In the genomic region with DNA sequence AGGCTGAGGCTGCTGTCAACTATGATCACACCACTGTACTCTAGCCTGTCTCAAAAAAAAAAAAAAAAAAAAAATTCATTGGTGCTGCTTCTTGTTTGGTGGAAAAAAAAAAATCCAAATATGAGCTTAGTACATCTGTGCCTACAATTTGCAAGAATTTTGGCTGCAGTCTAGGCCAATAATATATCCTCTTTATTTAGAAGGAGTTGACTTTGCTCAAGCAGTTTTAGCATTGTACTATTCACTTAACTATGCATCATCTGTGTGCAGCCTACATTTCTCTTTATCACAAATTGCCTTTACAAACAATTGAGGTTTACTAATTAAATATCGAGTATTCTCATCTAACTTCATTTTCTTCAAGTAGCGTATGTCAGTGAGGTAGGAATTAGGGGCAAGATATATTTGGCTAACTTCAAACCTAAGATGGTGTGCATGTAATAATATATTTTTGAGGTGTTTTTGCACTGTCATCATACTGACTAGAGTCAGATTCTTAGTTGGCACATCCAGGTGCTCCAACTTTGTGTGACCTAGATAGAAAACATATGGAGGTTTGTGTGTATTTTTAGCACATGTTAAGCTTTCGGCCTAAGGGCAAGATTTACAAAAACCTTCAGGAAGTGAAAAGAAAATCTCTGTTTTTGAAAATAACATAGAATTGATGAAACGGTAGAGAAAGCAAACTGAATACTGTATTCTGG, we compare ENCODE assay signal across 19 cellular contexts. TPM values are rescaled to one million over a fixed set of nuclear protein-coding genes. Genes with fewer than 3 reads are reported as not detected.
DNase-seq lines count a peak whose midpoint lies in the region; ATAC-seq and TF ChIP-seq lines count a peak whose summit lies in the region.
"Had no signal": no experiment of that assay in that cellular context is flagged by ENCODE, and none has a peak within 500 bp of the region (broad histone marks: within the 10 kb centered on the region; RNA-seq: fewer than 3 reads in every experiment).

No MANE protein-coding gene starts in this region.

- ATAC-seq in GM23338 (no peak), Right ventricle myocardium inferior (no peak), GM21619 (IDR thresholded peaks at IDR 0.05; ENCODE audit: unreplicated experiment) (no peak)
- ATAC-seq: left lobe of liver had no signal

- DNase-seq in GM23338 (ENCODE audit: low spot score) (no peak), NCI-H69 (lab: John Stamatoyannopoulos, UW) (peak; percentile 48), cerebellum (ENCODE audit: low spot score) (peak; percentile 60), osteocyte (ENCODE audit: extremely low spot score, unreplicated experiment) (no peak), putamen (ENCODE audit: low spot score) (no peak), iPS-NIHi7 (ENCODE audit: extremely low spot score) (no peak), Right ventricle myocardium inferior (ENCODE audit: missing footprints) (no peak)
- DNase-seq: activated CD4-positive, alpha-beta T cell treated with anti-CD3 and anti-CD28 coated beads, Interleukin-2, amount 50 U/mL, for 4 hours; activated T-cell treated with anti-CD3 and anti-CD28 coated beads, Interleukin-2, amount 50 U/mL, for 48 hours; cortex of kidney; hypothalamus; NCI-H187 treated with DMSO at 0.1 percent for 48 hours; NCI-H82; retina; stimulated activated CD4-positive, alpha-beta T cell treated with anti-CD3 and anti-CD28 coated beads, Interleukin-2, amount 100 ng/mL, for 24 hours; testis had no signal

- H4K20me1 ChIP-seq in GM23338 (replicated peaks; ENCODE audit: insufficient read depth): peaks cover 5% of the 10 kb centered on the region; the same call in 1 of the 2 replicates

- H3K27me3 Mint-ChIP-seq in GM23338 (ENCODE audit: insufficient read depth, low read depth, poor library complexity): peaks cover 5% of the 10 kb centered on the region
- H3K27me3 Mint-ChIP-seq in osteocyte (ENCODE audit: unreplicated experiment): no peaks in the 10 kb centered on the region

- H3K4me3 Mint-ChIP-seq in GM23338 (no peak overlapping the region), osteocyte (ENCODE audit: unreplicated experiment) (peak overlapping the region; percentile 17)

- H3K4me1 Mint-ChIP-seq in GM23338: peaks cover 3% of the 10 kb centered on the region; the same call in 2 of the 3 replicates
- peaks cover 33% of the 10 kb centered on the region for H3K4me1 Mint-ChIP-seq in osteocyte (ENCODE audit: unreplicated experiment)

- H2AFZ ChIP-seq in GM23338: no peak overlapping the region

- no peaks in the 10 kb centered on the region; the same call in 2 of the 3 replicates for H3K36me3 Mint-ChIP-seq in GM23338 (ENCODE audit: low read depth)
- H3K36me3 Mint-ChIP-seq in osteocyte (ENCODE audit: unreplicated experiment): peaks cover 2% of the 10 kb centered on the region

- H3K4me2 ChIP-seq in GM23338: no peak overlapping the region

- intact Hi-C loops in Right ventricle myocardium inferior (cut with DNase I): no loop called here

- H3K27me3 ChIP-seq in GM23338 (ENCODE audit: insufficient read depth): no peaks in the 10 kb centered on the region
- H3K27me3 ChIP-seq: esophagus muscularis mucosa, testis had no signal

- no peaks in the 10 kb centered on the region; the same call in none of the 2 replicates for H3K79me2 ChIP-seq in GM23338 (replicated peaks; ENCODE audit: insufficient read depth)

- TF ChIP-seq CTCF in GM23338 (conservative IDR thresholded peaks at IDR 0.05; ENCODE audit: low read depth in 2 of 2) (no peak), osteocyte (IDR thresholded peaks at IDR 0.05) (no peak)

- peak overlapping the region; percentile 42 for H3K27ac Mint-ChIP-seq in GM23338
- peak overlapping the region; percentile 93 for H3K27ac Mint-ChIP-seq in osteocyte (ENCODE audit: unreplicated experiment)

- no peaks in the 10 kb centered on the region for H3K4me1 ChIP-seq in GM23338 (ENCODE audit: insufficient read depth)
- H3K4me1 ChIP-seq: testis had no signal

- H3F3A ChIP-seq in GM23338 (replicated peaks; ENCODE audit: low read depth): no peaks in the 10 kb centered on the region

- no peaks in the 10 kb centered on the region for H3K36me3 ChIP-seq in GM23338 (ENCODE audit: insufficient read depth)
- H3K36me3 ChIP-seq: esophagus muscularis mucosa had no signal

- no peak overlapping the region for H3K4me3 ChIP-seq in GM23338
- H3K4me3 ChIP-seq: esophagus muscularis mucosa, testis had no signal

- no peaks in the 10 kb centered on the region for H3K9me2 ChIP-seq in GM23338 (ENCODE audit: insufficient read depth)

- no peaks in the 10 kb centered on the region for H3K9me3 Mint-ChIP-seq in GM23338
- no peaks in the 10 kb centered on the region for H3K9me3 Mint-ChIP-seq in osteocyte (ENCODE audit: unreplicated experiment)

- no peak overlapping the region; the same call in 1 of the 2 replicates for H3K27ac ChIP-seq in GM23338 (ENCODE audit: low read depth)
- H3K27ac ChIP-seq: esophagus muscularis mucosa, testis had no signal

TF ChIP-seq in GM23338, 12 proteins besides CTCF, POLR2A, EP300 and RAD21 (continues in another document):
- no peak for TF ChIP-seq JUNB (IDR thresholded peaks at IDR 0.05; ENCODE audit: unreplicated experiment)
- no peak for TF ChIP-seq ETS1 (IDR thresholded peaks at IDR 0.05)
- no peak for TF ChIP-seq EZH2phosphoT487 (IDR thresholded peaks at IDR 0.05; ENCODE audit: unreplicated experiment)
- no peak for TF ChIP-seq NANOG (IDR thresholded peaks at IDR 0.05; ENCODE audit: borderline replicate concordance)
- TF ChIP-seq EZH2 (IDR thresholded peaks at IDR 0.05; ENCODE audit: low read depth, unreplicated experiment): no peak
- no peak for TF ChIP-seq STAT1 (IDR thresholded peaks at IDR 0.05; ENCODE audit: unreplicated experiment)
- TF ChIP-seq ZNF331 (CRISPR knock-in tag; IDR thresholded peaks at IDR 0.05; ENCODE audit: low read depth): no peak
- no peak for TF ChIP-seq REST (IDR thresholded peaks at IDR 0.05; ENCODE audit: unreplicated experiment)
- TF ChIP-seq CREB1 (CRISPR knock-in tag; IDR thresholded peaks at IDR 0.05; ENCODE audit: low read depth): no peak

RNA-seq across cellular contexts. Expression of gene PMS1, which starts 51.8 kb away (rescaled TPM):
- total RNA-seq in GM23338 (2014; rRNA removed; shearing (Covaris generic)): 53.7 and 57.6 TPM in 2 replicates
- polyA plus RNA-seq in GM23338 (2016; fragmentation: Nextera tagmentation; extraction: Ambion mirVana): 64.1 and 71.6 TPM in 2 replicates
- total RNA-seq in cerebellum (64.5 TPM), osteocyte (31.6 and 36.8 TPM in 2 replicates), Right ventricle myocardium inferior (15.1 TPM)

RNA-seq across cellular contexts. Expression of gene ORMDL1, which starts 51.9 kb away (rescaled TPM):
- 49.0 and 50.5 TPM in 2 replicates for total RNA-seq in GM23338 (2014; rRNA removed; shearing (Covaris generic))
- 78.4 and 84.2 TPM in 2 replicates for polyA plus RNA-seq in GM23338 (2016; fragmentation: Nextera tagmentation; extraction: Ambion mirVana)
- total RNA-seq in cerebellum: 59.0 TPM
- total RNA-seq in osteocyte: 63.7 and 71.9 TPM in 2 replicates
- total RNA-seq in Right ventricle myocardium inferior: 21.9 TPM

Comparison
In these comparisons a context has a peak if more than half of its experiments do, and no peak if none do; other contexts are left out.
1. DNase-seq: peak in NCI-H69 (single experiment) and cerebellum (single experiment); none in GM23338 (single experiment), osteocyte (single experiment), putamen (single experiment), iPS-NIHi7 (single experiment) and Right ventricle myocardium inferior (single experiment).